25 cellular contexts compared by ENCODE assay signal in the genomic region with DNA sequence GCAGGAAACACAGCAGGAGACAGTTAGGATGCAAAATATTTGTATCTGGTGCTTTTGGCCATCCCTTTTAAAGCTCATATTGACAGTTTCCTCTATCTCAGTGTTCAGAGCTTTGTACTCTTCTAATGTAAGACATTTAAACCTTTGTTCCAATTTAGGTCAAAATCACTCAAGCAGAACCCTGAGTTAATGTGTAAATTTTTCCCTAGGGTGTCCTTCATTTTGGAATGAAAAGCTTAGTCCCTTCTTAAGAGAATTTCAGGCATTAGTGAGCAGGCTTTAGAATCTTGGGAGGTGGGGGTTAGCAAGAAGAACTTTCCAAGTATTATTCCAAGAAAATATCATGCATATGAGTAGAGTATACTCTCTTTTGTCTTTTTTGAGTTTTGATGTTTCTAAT.
"Had no signal": no experiment of that assay in that cellular context is flagged by ENCODE, and none has a peak within 500 bp of the region (broad histone marks: within the 10 kb centered on the region; RNA-seq: fewer than 3 reads in every experiment).

No MANE protein-coding gene starts in this region.

- FAIRE-seq: colon had no signal

- H3K4me1 ChIP-seq: gastrocnemius medialis, psoas muscle, vagina had no signal

- H3K4me2 ChIP-seq: smooth muscle cell had no signal

- H3K9me3 ChIP-seq: gastrocnemius medialis, ovary, psoas muscle, thyroid gland, vagina had no signal

- H3K36me3 ChIP-seq: gastrocnemius medialis, ovary, thyroid gland, vagina had no signal

- DNase-seq: dorsolateral prefrontal cortex; effector CD4-positive, alpha-beta T cell; foreskin fibroblast; gastrocnemius medialis; head of caudate nucleus; left colon; midbrain; naive thymus-derived CD4-positive, alpha-beta T cell; nephron progenitor cell; occipital lobe; ovary; posterior cingulate gyrus; psoas muscle; stimulated activated CD4-positive, alpha-beta T cell treated with anti-CD3 and anti-CD28 coated beads, Interleukin-12 subunit alpha, Interleukin-12 subunit beta, amount 100 ng/mL, for 4 hours; stimulated activated CD4-positive, alpha-beta T cell treated with anti-CD3 and anti-CD28 coated beads, Interleukin-1b, Interleukin-23, amount 100 ng/mL, for 48 hours; stimulated activated CD4-positive, alpha-beta T cell treated with anti-CD3 and anti-CD28 coated beads, Interleukin-4, amount 100 ng/mL, for 1 hour; stimulated activated CD8-positive, alpha-beta memory T cell treated with anti-CD3 and anti-CD28 coated beads, Interleukin-4, amount 100 ng/mL, for 48 hours; stimulated activated naive CD4-positive, alpha-beta T cell; stimulated activated naive CD8-positive, alpha-beta T cell treated with anti-CD3 and anti-CD28 coated beads, Interleukin-15, amount 100 ng/mL, for 72 hours; thyroid gland; trophoblast cell had no signal

- H3K27ac ChIP-seq: dorsolateral prefrontal cortex, gastrocnemius medialis, ovary, psoas muscle, thyroid gland, vagina had no signal

- H3K4me3 ChIP-seq: dorsolateral prefrontal cortex, gastrocnemius medialis, lung, ovary, psoas muscle, smooth muscle cell, thyroid gland, vagina had no signal

- H3K27me3 ChIP-seq: dorsolateral prefrontal cortex, gastrocnemius medialis, ovary, thyroid gland, vagina had no signal
